In genomic region chr6:13454286-13455221, GRCh38 we compare ENCODE assay signal across 8 cellular contexts. TPM values are rescaled to one million over a fixed set of nuclear protein-coding genes. Genes with fewer than 3 reads are reported as not detected.
DNase-seq lines count a peak whose midpoint lies in the region; ATAC-seq and TF ChIP-seq lines count a peak whose summit lies in the region.

No MANE protein-coding gene starts in this region.

- H3K4me1 ChIP-seq in neuronal stem cell (ENCODE audit: control insufficient read depth in 2 of 2, insufficient read depth in 1 of 2, low read depth in 1 of 2, low read length in 2 of 2) = peaks cover 0 to 5% of the 10 kb centered on the region in 2 donors

- peak overlapping the region; percentile 37 for H2AK5ac ChIP-seq in neuronal stem cell (ENCODE audit: low read depth, low read length)

- no peaks in the 10 kb centered on the region for H3K79me1 ChIP-seq in neuronal stem cell (ENCODE audit: low read depth, low read length)

- H3K27me3 ChIP-seq in neuronal stem cell (ENCODE audit: control insufficient read depth in 3 of 3, insufficient read depth in 3 of 3, low read depth in 1 of 3, low read length in 3 of 3) = no peaks in the 10 kb centered on the region

- no peak overlapping the region for H3K4ac ChIP-seq in neuronal stem cell (ENCODE audit: low read length)

- peak overlapping the region; percentile 19 for H3K23ac ChIP-seq in neuronal stem cell (ENCODE audit: low read depth, low read length, poor library complexity)

- TF ChIP-seq CTCF in epithelial cell of esophagus (IDR thresholded peaks at IDR 0.05; ENCODE audit: insufficient read depth, low read depth, low read length, missing control alignments) = no peak

- no CpG with 5 or more reads among the region's 11 CpGs for WGBS in neuronal stem cell (ENCODE audit: extremely low coverage in 2 of 2, insufficient read length in 2 of 2, insufficient replicate concordance in 1 of 2), 2 donors

- H3K14ac ChIP-seq in neuronal stem cell (ENCODE audit: low read length) = no peak overlapping the region

- H2AFZ ChIP-seq in neuronal stem cell (ENCODE audit: low read length) = no peak overlapping the region

- no peak overlapping the region for H2BK5ac ChIP-seq in neuronal stem cell (ENCODE audit: low read length)

- H4K91ac ChIP-seq in neuronal stem cell (ENCODE audit: low read depth, low read length, poor library complexity) = no peak overlapping the region

- no peak overlapping the region for H3K9ac ChIP-seq in neuronal stem cell (ENCODE audit: low read depth, low read length, poor library complexity)

- no peak overlapping the region for H4K8ac ChIP-seq in neuronal stem cell (ENCODE audit: low read depth, low read length)

- ATAC-seq in GM18907 (IDR thresholded peaks at IDR 0.05; ENCODE audit: unreplicated experiment) (peak; percentile 40), HG03139 (IDR thresholded peaks at IDR 0.05; ENCODE audit: unreplicated experiment) (no peak)

- H3K27ac ChIP-seq in KOPT-K1 (ENCODE audit: low read depth, low read length, poor library complexity, severe bottlenecking) (peak overlapping the region; percentile 30), neuronal stem cell (replicated peaks; ENCODE audit: low read length) (no peak overlapping the region)

- no peak overlapping the region for H2BK15ac ChIP-seq in neuronal stem cell (ENCODE audit: low read length)

- no peak overlapping the region for H3K4me3 ChIP-seq in epithelial cell of esophagus (ENCODE audit: low read length)
- H3K4me3 ChIP-seq in neuronal stem cell (ENCODE audit: low read length in 2 of 2) = no peak overlapping the region

- H3K18ac ChIP-seq in neuronal stem cell (ENCODE audit: low read length) = peak overlapping the region; percentile 15

- H2BK12ac ChIP-seq in neuronal stem cell (ENCODE audit: low read length) = no peak overlapping the region

- no peaks in the 10 kb centered on the region for H3K9me3 ChIP-seq in KOPT-K1 (ENCODE audit: insufficient read depth, low read length, poor library complexity, severe bottlenecking)
- H3K9me3 ChIP-seq in neuronal stem cell (replicated peaks in 1 of 2; ENCODE audit: control insufficient read depth in 2 of 2, insufficient read depth in 1 of 2, low read depth in 1 of 2, low read length in 2 of 2) = no peaks in the 10 kb centered on the region

- H3K4me2 ChIP-seq in neuronal stem cell (ENCODE audit: insufficient read depth, low read length, poor library complexity, severe bottlenecking) = no peak overlapping the region

- peak; percentile 89 for DNase-seq in activated CD8-positive, alpha-beta memory T cell treated with anti-CD3 and anti-CD28 coated beads for 24 hours
- peak; percentile 42 for DNase-seq in epithelial cell of esophagus (ENCODE audit: low read depth)
- DNase-seq in neuronal stem cell (ENCODE audit: low spot score) = no peak
- DNase-seq in superior temporal gyrus (ENCODE audit: extremely low spot score) = peak; percentile 82
- DNase-seq in mesenteric fat pad (ENCODE audit: low spot score) = no peak

- no peaks in the 10 kb centered on the region for H3K36me3 ChIP-seq in KOPT-K1 (ENCODE audit: insufficient read depth, low read length)
- no peaks in the 10 kb centered on the region for H3K36me3 ChIP-seq in neuronal stem cell (replicated peaks in 1 of 2; ENCODE audit: control insufficient read depth in 2 of 2, insufficient read depth in 2 of 2, low read length in 2 of 2)

- H2BK120ac ChIP-seq in neuronal stem cell (ENCODE audit: low read depth, low read length) = no peak overlapping the region

RNA-seq across cellular contexts. Expression of gene GFOD1, which starts 32.8 kb away (rescaled TPM):
- 1.3 TPM for polyA plus RNA-seq in neuronal stem cell (2013, experiment 1 of 2)
- 1.4 TPM for polyA plus RNA-seq in neuronal stem cell (2013, experiment 2 of 2)
- total RNA-seq in mesenteric fat pad = 25.9 TPM

Comparison
In these comparisons a context has a peak if more than half of its experiments do, and no peak if none do; other contexts are left out.
1. DNase-seq: peak in activated CD8-positive, alpha-beta memory T cell treated with anti-CD3 and anti-CD28 coated beads for 24 hours (single experiment), epithelial cell of esophagus (single experiment) and superior temporal gyrus (single experiment); none in neuronal stem cell (single experiment) and mesenteric fat pad (single experiment).